In genomic region chr17:28057731-28058246, GRCh38 we compare ENCODE assay signal across 10 cellular contexts. TPM values are rescaled to one million over a fixed set of nuclear protein-coding genes. Genes with fewer than 3 reads are reported as not detected.
DNase-seq lines count a peak whose midpoint lies in the region; ATAC-seq, FAIRE-seq and TF ChIP-seq lines count a peak whose summit lies in the region.
"Had no signal": no experiment of that assay in that cellular context is flagged by ENCODE, and none has a peak within 500 bp of the region (broad histone marks: within the 10 kb centered on the region; RNA-seq: fewer than 3 reads in every experiment).

No MANE protein-coding gene starts in this region.

- 24 to 28% methylated on average over 1 of the region's 1 CpG for WGBS in upper lobe of left lung, 2 donors

- H3K36me3 ChIP-seq in upper lobe of left lung: no peaks in the 10 kb centered on the region

- TF ChIP-seq POLR2A in upper lobe of left lung (IDR thresholded peaks at IDR 0.05) (no peak), H54 (IDR thresholded peaks at IDR 0.05; ENCODE audit: low read depth, low read length) (no peak)

- peaks cover 31 to 44% (median 34%) of the 10 kb centered on the region in 4 donors for H3K4me1 ChIP-seq in upper lobe of left lung

- DNase-seq in EH (ENCODE audit: low read depth) (peak; percentile 52), upper lobe of left lung (no peak), ureter (ENCODE audit: low spot score) (no peak), A172 (ENCODE audit: low spot score) (no peak), H54 (ENCODE audit: insufficient read length, low spot score) (no peak)
- no peak for DNase-seq in central memory CD8-positive, alpha-beta T cell (ENCODE audit: low spot score in 2 of 2)

- no peaks in the 10 kb centered on the region for H3K9me3 Mint-ChIP-seq in central memory CD8-positive, alpha-beta T cell

- no peak for TF ChIP-seq CTCF in upper lobe of left lung (IDR thresholded peaks at IDR 0.05)

- no peak for TF ChIP-seq EP300 in upper lobe of left lung (IDR thresholded peaks at IDR 0.05)

- no peak overlapping the region for H3K4me3 ChIP-seq in upper lobe of left lung

- peak overlapping the region in 3 of 4 donors; percentile 51 to 65 (median 65) for H3K27ac ChIP-seq in upper lobe of left lung

- H3K36me3 Mint-ChIP-seq in central memory CD8-positive, alpha-beta T cell (ENCODE audit: insufficient read depth): no peaks in the 10 kb centered on the region

- no peaks in the 10 kb centered on the region for H3K27me3 ChIP-seq in upper lobe of left lung

- ATAC-seq in GM21367 (IDR thresholded peaks at IDR 0.05; ENCODE audit: unreplicated experiment): peak; percentile 66
- ATAC-seq in HG03521 (IDR thresholded peaks at IDR 0.05; ENCODE audit: unreplicated experiment): peak; percentile 76
- ATAC-seq in central memory CD8-positive, alpha-beta T cell (replicated peaks; ENCODE audit: extremely low read depth, poor library complexity, severe bottlenecking): peak; percentile 52
- peak in 1 of 2 donors; percentile 50 for ATAC-seq in upper lobe of left lung (ENCODE audit: low FRiP score in 2 of 2)
- ATAC-seq: HCT116 had no signal

- H3K9me3 ChIP-seq in upper lobe of left lung: no peaks in the 10 kb centered on the region

- H3K4me1 Mint-ChIP-seq in central memory CD8-positive, alpha-beta T cell: peaks cover 14% of the 10 kb centered on the region

- H3K4me3 Mint-ChIP-seq in central memory CD8-positive, alpha-beta T cell: no peak overlapping the region

- H3K27ac Mint-ChIP-seq in central memory CD8-positive, alpha-beta T cell (ENCODE audit: low read depth): peak overlapping the region; percentile 49

- H3K27me3 Mint-ChIP-seq in central memory CD8-positive, alpha-beta T cell: no peaks in the 10 kb centered on the region

- FAIRE-seq in H54 (lab: Jason Lieb, UNC): no peak
- FAIRE-seq: endometrium had no signal

RNA-seq across cellular contexts. Expression of gene NLK, which starts 15.3 kb away (rescaled TPM):
- total RNA-seq in upper lobe of left lung (10 to 100 TPM; 16.1 to 34.5 (median 19.9) TPM), ureter (36.0 TPM)
- total RNA-seq in A172 (2014; rRNA removed; shearing (Covaris generic)): 18.5 and 19.1 TPM in 2 replicates
